In the genomic region with DNA sequence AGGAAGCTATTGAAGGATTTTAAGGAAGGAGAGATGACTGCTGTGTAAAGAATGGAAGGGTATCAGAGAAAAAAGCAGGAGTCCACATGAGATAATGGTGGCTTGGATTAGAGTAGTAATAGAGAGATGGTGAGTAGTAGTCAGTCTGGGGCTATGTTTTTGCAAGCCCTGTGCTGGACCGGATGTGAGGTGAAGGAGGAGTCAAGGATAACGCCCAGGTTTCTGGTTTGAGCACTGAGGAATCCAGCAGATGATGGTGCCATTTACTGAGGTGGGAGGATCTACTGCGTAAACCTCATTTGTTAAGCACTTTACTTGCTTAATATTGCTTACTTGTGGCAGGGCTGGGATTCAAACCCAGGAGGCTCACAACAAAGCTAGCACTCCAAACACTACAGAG, we compare ENCODE assay signal across 9 cellular contexts. TPM values are rescaled to one million over a fixed set of nuclear protein-coding genes. Genes with fewer than 3 reads are reported as not detected.
A peak's percentile ranks its signal among the peaks of the same experiment; 100 is the strongest.
DNase-seq lines count a peak whose midpoint lies in the region; ATAC-seq and TF ChIP-seq lines count a peak whose summit lies in the region.
"Had no signal": no experiment of that assay in that cellular context is flagged by ENCODE, and none has a peak within 500 bp of the region (broad histone marks: within the 10 kb centered on the region; RNA-seq: fewer than 3 reads in every experiment).

No MANE protein-coding gene starts in this region.

- no peaks in the 10 kb centered on the region for H3K27me3 ChIP-seq in MG63
- H3K27me3 ChIP-seq: thyroid gland had no signal

- TF ChIP-seq CTCF in CD14-positive monocyte (IDR thresholded peaks at IDR 0.05): no peak
- no peak for TF ChIP-seq CTCF in coronary artery (IDR thresholded peaks at IDR 0.05)
- TF ChIP-seq CTCF in nephron progenitor cell (IDR thresholded peaks at IDR 0.05): no peak

- H3K4me1 Mint-ChIP-seq in CD14-positive monocyte (peaks cover 31% of the 10 kb centered on the region), nephron progenitor cell (peaks cover 38% of the 10 kb centered on the region)

- no peak for ATAC-seq in GM21576 (IDR thresholded peaks at IDR 0.05; ENCODE audit: unreplicated experiment)

- peak overlapping the region in 6 of 7 donors; percentile 27 to 96 (median 90) for H3K27ac Mint-ChIP-seq in CD14-positive monocyte
- peak overlapping the region; percentile 80 for H3K27ac Mint-ChIP-seq in nephron progenitor cell

- H3K4me3 ChIP-seq in MG63 (peak overlapping the region; percentile 94), coronary artery (peak overlapping the region; percentile 93)

- intact Hi-C loops in CD14-positive monocyte (cut with micrococcal nuclease): loop anchor here in 1 of 2 donors (10.0 kb wide), 1 partner anchor 365 kb away; no protein-coding TSS in a partner anchor

- DNase-seq in CD14-positive monocyte (ENCODE audit: low spot score) (no peak), MG63 (no peak), coronary artery (ENCODE audit: low spot score) (no peak), nephron progenitor cell (no peak), GF-D8 (lab: John Stamatoyannopoulos, UW) (no peak), iPS-NIHi11 (ENCODE audit: low spot score) (no peak)
- DNase-seq in activated CD4-positive, alpha-beta T cell treated with anti-CD3 and anti-CD28 coated beads for 4 hours: no peak
- DNase-seq: thyroid gland had no signal

- H3K36me3 Mint-ChIP-seq in CD14-positive monocyte (peaks cover 25 to 26% of the 10 kb centered on the region in 2 donors), nephron progenitor cell (ENCODE audit: low read depth) (peaks cover 18% of the 10 kb centered on the region)

- no peaks in the 10 kb centered on the region for H3K9me3 ChIP-seq in MG63
- H3K9me3 ChIP-seq: thyroid gland had no signal

- peak overlapping the region in 1 of 2 donors; percentile 93 for H3K27ac ChIP-seq in coronary artery

- peaks cover 37% of the 10 kb centered on the region for H3K36me3 ChIP-seq in MG63
- H3K36me3 ChIP-seq: thyroid gland had no signal

- H3K4me3 Mint-ChIP-seq in CD14-positive monocyte (peak overlapping the region in 1 of 2 donors; percentile 88), nephron progenitor cell (peak overlapping the region; percentile 90)

- H3K27me3 Mint-ChIP-seq in CD14-positive monocyte (ENCODE audit: low read depth in 3 of 3) (no peaks in the 10 kb centered on the region), nephron progenitor cell (ENCODE audit: low read depth, poor library complexity) (no peaks in the 10 kb centered on the region)

- H3K9me3 Mint-ChIP-seq in CD14-positive monocyte (peaks cover 0 to 2% (median 0%) of the 10 kb centered on the region in 7 donors), nephron progenitor cell (no peaks in the 10 kb centered on the region)

RNA-seq across cellular contexts. Expression of a gene that starts 1.1 kb away (rescaled TPM):
- 1 to 10 TPM in 1 of 2 donors, under 1 TPM in 1; 0.88 to 2.5 TPM for polyA plus RNA-seq in CD14-positive monocyte
- 4.9 and 6.6 TPM in 2 replicates for total RNA-seq in MG63 (2014; rRNA removed; shearing (Covaris generic); ENCODE audit: low replicate concordance)

RNA-seq across cellular contexts. Expression of a gene that starts 1.2 kb away (rescaled TPM):
- 1 to 10 TPM; 3.1 to 6.2 TPM for polyA plus RNA-seq in CD14-positive monocyte
- 28.9 and 38.2 TPM in 2 replicates for total RNA-seq in MG63 (2014; rRNA removed; shearing (Covaris generic); ENCODE audit: low replicate concordance)

RNA-seq across cellular contexts. Expression of a gene that starts 38.8 kb away (rescaled TPM):
- 1 to 10 TPM; 3.1 to 3.6 TPM for polyA plus RNA-seq in CD14-positive monocyte
- total RNA-seq in MG63 (2014; rRNA removed; shearing (Covaris generic); ENCODE audit: low replicate concordance): 8.7 and 13.2 TPM in 2 replicates

RNA-seq across cellular contexts. Expression of a gene that starts 54.8 kb away (rescaled TPM):
- polyA plus RNA-seq in CD14-positive monocyte: not detected
- not detected in 2 replicates for total RNA-seq in MG63 (2014; rRNA removed; shearing (Covaris generic); ENCODE audit: low replicate concordance)
- total RNA-seq: thyroid gland had no signal
